ENCODE assay signal across 25 cellular contexts in genomic region chrX:68147848-68148247, GRCh38.
"Had no signal": no experiment of that assay in that cellular context is flagged by ENCODE, and none has a peak within 500 bp of the region (broad histone marks: within the 10 kb centered on the region; RNA-seq: fewer than 3 reads in every experiment).

No MANE protein-coding gene starts in this region.

- H3K4me3 ChIP-seq: ascending aorta, ovary, prostate gland, thoracic aorta, vagina had no signal

- H3K27ac Mint-ChIP-seq: activated B cell treated with CpG ODN at 0.5 μM for 24 hours; activated CD4-positive, alpha-beta T cell treated with anti-CD3 and anti-CD28 coated beads for 36 hours; activated naive CD4-positive, alpha-beta T cell treated with anti-CD3 and anti-CD28 coated beads, Interleukin-2, amount 50 U/mL, for 72 hours; activated T-cell treated with anti-CD3 and anti-CD28 coated beads, Interleukin-2, amount 50 U/mL, for 24 hours; activated T-helper 17 cell treated with anti-CD3 and anti-CD28 coated beads, Interleukin-2, amount 50 U/mL, for 72 hours; natural killer cell; type B pancreatic cell had no signal

- H3K27ac ChIP-seq: ascending aorta, ovary, prostate gland, thoracic aorta, vagina had no signal

- H3K4me1 Mint-ChIP-seq: activated B cell treated with CpG ODN at 0.5 μM for 24 hours; activated CD4-positive, alpha-beta T cell treated with anti-CD3 and anti-CD28 coated beads for 36 hours; activated T-helper 17 cell treated with anti-CD3 and anti-CD28 coated beads, Interleukin-2, amount 50 U/mL, for 72 hours; central memory CD8-positive, alpha-beta T cell; natural killer cell had no signal

- H3K4me3 Mint-ChIP-seq: activated B cell treated with CpG ODN at 0.5 μM for 24 hours; activated CD4-positive, alpha-beta T cell treated with anti-CD3 and anti-CD28 coated beads for 36 hours; activated T-cell treated with anti-CD3 and anti-CD28 coated beads, Interleukin-2, amount 50 U/mL, for 24 hours; activated T-helper 17 cell treated with anti-CD3 and anti-CD28 coated beads, Interleukin-2, amount 50 U/mL, for 72 hours; central memory CD8-positive, alpha-beta T cell; natural killer cell; type B pancreatic cell had no signal

- H3K36me3 ChIP-seq: ascending aorta, ovary, prostate gland, thoracic aorta, vagina had no signal

- H3K36me3 Mint-ChIP-seq: activated naive CD4-positive, alpha-beta T cell treated with anti-CD3 and anti-CD28 coated beads, Interleukin-2, amount 50 U/mL, for 72 hours; natural killer cell; type B pancreatic cell had no signal

- H3K27me3 Mint-ChIP-seq: activated B cell treated with CpG ODN at 0.5 μM for 24 hours; activated CD4-positive, alpha-beta T cell treated with anti-CD3 and anti-CD28 coated beads for 36 hours; activated T-helper 17 cell treated with anti-CD3 and anti-CD28 coated beads, Interleukin-2, amount 50 U/mL, for 72 hours; central memory CD8-positive, alpha-beta T cell; type B pancreatic cell had no signal

- DNase-seq: activated B cell treated with CpG ODN at 0.5 μM for 24 hours; activated CD4-positive, alpha-beta T cell treated with anti-CD3 and anti-CD28 coated beads for 36 hours; activated CD4-positive, alpha-beta T cell treated with anti-CD3 and anti-CD28 coated beads, Interleukin-2, amount 50 U/mL, for 4 hours; activated CD8-positive, alpha-beta memory T cell treated with anti-CD3 and anti-CD28 coated beads for 24 hours; activated CD8-positive, alpha-beta memory T cell treated with anti-CD3 and anti-CD28 coated beads, Interleukin-2, amount 50 U/mL, for 4 hours; activated T-cell treated with anti-CD3 and anti-CD28 coated beads, Interleukin-2, amount 50 U/mL, for 24 hours; effector memory CD4-positive, alpha-beta T cell; foreskin melanocyte; hippocampal formation; left ventricle myocardium superior; mammary epithelial cell; midbrain; natural killer cell; ovary; stimulated activated CD4-positive, alpha-beta T cell treated with anti-CD3 and anti-CD28 coated beads, Interleukin-4, amount 100 ng/mL, for 1 hour; stimulated activated naive CD4-positive, alpha-beta T cell had no signal

- H3K9me3 ChIP-seq: ascending aorta, ovary, prostate gland, thoracic aorta, vagina had no signal

- H3K4me1 ChIP-seq: ascending aorta, prostate gland, vagina had no signal

- H3K27me3 ChIP-seq: ascending aorta, ovary, vagina had no signal

- ATAC-seq: activated CD4-positive, alpha-beta T cell treated with anti-CD3 and anti-CD28 coated beads for 36 hours; activated naive CD4-positive, alpha-beta T cell treated with anti-CD3 and anti-CD28 coated beads, Interleukin-2, amount 50 U/mL, for 72 hours; activated T-helper 17 cell treated with anti-CD3 and anti-CD28 coated beads, Interleukin-2, amount 50 U/mL, for 72 hours; esophagus mucosa; left ventricle myocardium superior; natural killer cell had no signal

- H3K9me3 Mint-ChIP-seq: activated B cell treated with CpG ODN at 0.5 μM for 24 hours; activated naive CD4-positive, alpha-beta T cell treated with anti-CD3 and anti-CD28 coated beads, Interleukin-2, amount 50 U/mL, for 72 hours; activated T-cell treated with anti-CD3 and anti-CD28 coated beads, Interleukin-2, amount 50 U/mL, for 24 hours; activated T-helper 17 cell treated with anti-CD3 and anti-CD28 coated beads, Interleukin-2, amount 50 U/mL, for 72 hours; central memory CD8-positive, alpha-beta T cell; natural killer cell; type B pancreatic cell had no signal
